8 cellular contexts compared by ENCODE assay signal in the genomic region with DNA sequence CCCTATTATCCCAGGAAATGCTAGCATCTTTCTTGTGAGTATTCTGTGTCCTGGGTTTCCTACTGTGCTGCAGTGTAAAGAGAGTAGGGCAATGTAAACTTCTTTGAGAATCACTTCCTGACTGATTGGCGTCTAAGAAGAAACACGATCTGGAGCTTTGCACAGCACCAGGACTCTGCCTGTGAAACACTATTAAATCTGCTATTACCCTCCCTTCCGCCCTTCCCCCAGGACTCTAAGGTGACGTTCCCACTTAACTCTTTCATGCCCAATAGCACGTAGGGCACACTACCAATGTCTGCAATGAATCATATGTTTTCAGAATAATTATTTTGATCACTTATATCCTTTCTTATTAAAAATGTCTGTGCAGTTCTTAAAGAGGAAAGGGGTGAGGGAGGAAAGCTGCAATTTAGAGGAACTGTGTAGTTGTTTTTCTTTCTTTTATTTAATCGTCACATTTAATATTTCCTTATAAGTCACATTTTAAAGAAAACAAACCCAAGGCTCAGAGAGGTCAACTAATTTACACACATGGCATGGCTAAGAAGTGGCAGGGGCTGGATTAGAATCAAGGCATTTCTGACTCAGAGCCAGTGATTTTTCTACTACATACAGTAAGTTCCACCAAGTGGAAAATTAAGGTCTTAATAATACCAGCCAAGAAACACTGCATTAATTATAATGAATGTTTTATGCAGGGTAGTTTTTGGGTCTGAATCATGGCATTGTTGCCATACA.
DNase-seq lines count a peak whose midpoint lies in the region; ATAC-seq, FAIRE-seq and TF ChIP-seq lines count a peak whose summit lies in the region.

No MANE protein-coding gene starts in this region.

- H3K4me3 ChIP-seq in fibroblast of the aortic adventitia (ENCODE audit: low read depth, low read length), result no peak overlapping the region

- intact Hi-C loops in posterior vena cava (cut with DNase I), result loop anchor here (10.0 kb wide), 1 partner anchor 93 kb away; no protein-coding TSS in a partner anchor

- no peak for TF ChIP-seq CTCF in fibroblast of the aortic adventitia (IDR thresholded peaks at IDR 0.05; ENCODE audit: insufficient read depth, low read length)

- DNase-seq in HEK293T (ENCODE audit: extremely low spot score) (peak; percentile 72), RCC 7860 (ENCODE audit: low spot score) (peak; percentile 76), fibroblast of the aortic adventitia (ENCODE audit: low read depth) (peak; percentile 50), renal cortical epithelial cell (ENCODE audit: low read depth) (peak; percentile 89), posterior vena cava (ENCODE audit: low spot score) (no peak), HuH-7 (ENCODE audit: low spot score) (no peak)
- DNase-seq in stimulated activated naive CD4-positive, alpha-beta T cell treated with Interleukin-2 at 50 U/mL for 16 hours (lab: John Stamatoyannopoulos, UW), result no peak

- FAIRE-seq in RCC 7860 (lab: Jason Lieb, UNC), result peak; percentile 83

- CTCF ChIA-PET in HEK293T (lab: Yijun Ruan, JAX), result interaction anchor here (0.6 to 0.7 kb wide), 2 partner anchors 9 to 146 kb away, joined by 3 read pairs; no protein-coding TSS in a partner anchor

- POLR2A ChIA-PET in HEK293T (lab: Yijun Ruan, JAX), result interaction anchor here (1.9 to 4.8 kb wide), 2 partner anchors 68 to 607 kb away, joined by 5 to 27 read pairs; partner anchors contain the start of gene CITED2

- no peak for ATAC-seq in HG02840 (IDR thresholded peaks at IDR 0.05; ENCODE audit: low FRiP score, unreplicated experiment)

TF ChIP-seq in HEK293T, 16 proteins besides CTCF, POLR2A, EP300 and RAD21:
- TF ChIP-seq TARDBP (IDR thresholded peaks at IDR 0.05) (no peak), CTBP1 (IDR thresholded peaks at IDR 0.05; ENCODE audit: borderline replicate concordance) (peak; percentile 73), ARNT (IDR thresholded peaks at IDR 0.05) (no peak), BHLHE40 (IDR thresholded peaks at IDR 0.05; ENCODE audit: borderline replicate concordance) (no peak), HDGF (IDR thresholded peaks at IDR 0.05; ENCODE audit: borderline replicate concordance) (no peak), ELF4 (IDR thresholded peaks at IDR 0.05) (no peak; the same call in 1 of the 2 replicates), LEF1 (IDR thresholded peaks at IDR 0.05; ENCODE audit: borderline replicate concordance) (no peak), SUZ12 (IDR thresholded peaks at IDR 0.05) (no peak), SP1 (IDR thresholded peaks at IDR 0.05) (no peak), FOXK2 (IDR thresholded peaks at IDR 0.05) (no peak)
- TF ChIP-seq, protein P1, sequence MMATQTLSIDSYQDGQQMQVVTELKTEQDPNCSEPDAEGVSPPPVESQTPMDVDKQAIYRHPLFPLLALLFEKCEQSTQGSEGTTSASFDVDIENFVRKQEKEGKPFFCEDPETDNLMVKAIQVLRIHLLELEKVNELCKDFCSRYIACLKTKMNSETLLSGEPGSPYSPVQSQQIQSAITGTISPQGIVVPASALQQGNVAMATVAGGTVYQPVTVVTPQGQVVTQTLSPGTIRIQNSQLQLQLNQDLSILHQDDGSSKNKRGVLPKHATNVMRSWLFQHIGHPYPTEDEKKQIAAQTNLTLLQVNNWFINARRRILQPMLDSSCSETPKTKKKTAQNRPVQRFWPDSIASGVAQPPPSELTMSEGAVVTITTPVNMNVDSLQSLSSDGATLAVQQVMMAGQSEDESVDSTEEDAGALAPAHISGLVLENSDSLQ (IDR thresholded peaks at IDR 0.05), result peak; percentile 94

Comparison
In these comparisons a context has a peak if more than half of its experiments do, and no peak if none do; other contexts are left out.
1. DNase-seq: peak in HEK293T (single experiment), RCC 7860 (single experiment), fibroblast of the aortic adventitia (single experiment) and renal cortical epithelial cell (single experiment); none in posterior vena cava (single experiment), HuH-7 (single experiment) and stimulated activated naive CD4-positive, alpha-beta T cell treated with Interleukin-2 at 50 U/mL for 16 hours (single experiment).